15 cellular contexts compared by ENCODE assay signal in genomic region chr17:42657824-42658588, GRCh38. TPM values are rescaled to one million over a fixed set of nuclear protein-coding genes. Genes with fewer than 3 reads are reported as not detected.
DNase-seq lines count a peak whose midpoint lies in the region; ATAC-seq and TF ChIP-seq lines count a peak whose summit lies in the region.
"Had no signal": no experiment of that assay in that cellular context is flagged by ENCODE, and none has a peak within 500 bp of the region (broad histone marks: within the 10 kb centered on the region; RNA-seq: fewer than 3 reads in every experiment).

No MANE protein-coding gene starts in this region.

- peaks cover 6% of the 10 kb centered on the region for H3K27me3 Mint-ChIP-seq in H9 (ENCODE audit: low read depth)
- H3K27me3 Mint-ChIP-seq in activated CD8-positive, alpha-beta T cell treated with anti-CD3 and anti-CD28 coated beads, Interleukin-2, amount 10 ng/mL, durations not matched to agents 7 days and 5 days (ENCODE audit: low read depth): peaks cover 15% of the 10 kb centered on the region
- peaks cover 11 to 17% (median 16%) of the 10 kb centered on the region in 5 donors for H3K27me3 Mint-ChIP-seq in naive thymus-derived CD4-positive, alpha-beta T cell

- H3K36me3 ChIP-seq in naive thymus-derived CD4-positive, alpha-beta T cell (ENCODE audit: control insufficient read depth in 2 of 3, insufficient read depth in 3 of 3, low read length in 3 of 3): no peaks in the 10 kb centered on the region
- H3K36me3 ChIP-seq: pancreas had no signal

- H3K23me2 ChIP-seq in H9 (ENCODE audit: insufficient read length, low read depth, low read length, poor library complexity, severe bottlenecking): peaks cover 9% of the 10 kb centered on the region

- H3K36me3 Mint-ChIP-seq in H9 (ENCODE audit: insufficient read depth in 1 of 3, low read depth in 3 of 3): peaks cover 2 to 18% (median 17%) of the 10 kb centered on the region in 3 experiments; a peak in 6 of 7 replicates
- H3K36me3 Mint-ChIP-seq in activated CD8-positive, alpha-beta T cell treated with anti-CD3 and anti-CD28 coated beads, Interleukin-2, amount 10 ng/mL, durations not matched to agents 7 days and 5 days (ENCODE audit: low read depth): peaks cover 3% of the 10 kb centered on the region
- H3K36me3 Mint-ChIP-seq in naive thymus-derived CD4-positive, alpha-beta T cell: peaks cover 0 to 4% (median 0%) of the 10 kb centered on the region in 5 donors

- H3K9me3 Mint-ChIP-seq in H9: peaks cover 0 to 6% of the 10 kb centered on the region in 2 experiments; a peak in 2 of 5 replicates
- no peaks in the 10 kb centered on the region for H3K9me3 Mint-ChIP-seq in activated CD8-positive, alpha-beta T cell treated with anti-CD3 and anti-CD28 coated beads, Interleukin-2, amount 10 ng/mL, durations not matched to agents 7 days and 5 days (ENCODE audit: insufficient read depth)
- no peaks in the 10 kb centered on the region for H3K9me3 Mint-ChIP-seq in naive thymus-derived CD4-positive, alpha-beta T cell

- H2BK15ac ChIP-seq in H9 (ENCODE audit: low read depth, low read length): no peak overlapping the region

- H4K5ac ChIP-seq in H9 (ENCODE audit: insufficient read length, low read depth, low read length): no peak overlapping the region

- no peak overlapping the region for H4K91ac ChIP-seq in H9 (ENCODE audit: insufficient read length, low read depth, low read length)

- no peaks in the 10 kb centered on the region for H3K79me2 ChIP-seq in H9 (ENCODE audit: insufficient read depth, low read length)

- no CpG with 5 or more reads among the region's 9 CpGs for WGBS in H9 (ENCODE audit: extremely low coverage, insufficient read length, low lambda C conversion rate)

- no peak overlapping the region for H3K27ac ChIP-seq in H9 (ENCODE audit: insufficient read length, low read depth, low read length)
- no peak overlapping the region for H3K27ac ChIP-seq in naive thymus-derived CD4-positive, alpha-beta T cell (ENCODE audit: low read depth, low read length)

- H2BK12ac ChIP-seq in H9 (ENCODE audit: insufficient read length, low read depth, low read length): no peak overlapping the region

- H3K9ac ChIP-seq in H9 (ENCODE audit: extremely low read depth, insufficient read length, low read length): no peak overlapping the region

- peak overlapping the region; percentile 1 to 91; a peak in 4 of 5 replicates for H3K4me3 Mint-ChIP-seq in H9
- H3K4me3 Mint-ChIP-seq in activated CD8-positive, alpha-beta T cell treated with anti-CD3 and anti-CD28 coated beads, Interleukin-2, amount 10 ng/mL, durations not matched to agents 7 days and 5 days: peak overlapping the region; percentile 15
- peak overlapping the region; percentile 79 to 95 (median 90) for H3K4me3 Mint-ChIP-seq in naive thymus-derived CD4-positive, alpha-beta T cell

- no peak overlapping the region for H3K4me2 ChIP-seq in H9 (ENCODE audit: insufficient read depth, insufficient read length, low read length)

- no peak overlapping the region for H3K4ac ChIP-seq in H9 (ENCODE audit: low read depth, low read length)

- DNase-seq in DMS53 (lab: John Stamatoyannopoulos, UW): peak; percentile 33
- no peak for DNase-seq in DMS53 treated with DMSO at 0.1 percent for 48 hours (lab: John Stamatoyannopoulos, UW; ENCODE audit: unreplicated experiment)
- DNase-seq in H9: no peak
- DNase-seq in activated CD8-positive, alpha-beta T cell treated with anti-CD3 and anti-CD28 coated beads, Interleukin-2, amount 10 ng/mL, durations not matched to agents 7 days and 5 days: no peak
- no peak for DNase-seq in naive thymus-derived CD4-positive, alpha-beta T cell
- no peak for DNase-seq in activated CD8-positive, alpha-beta memory T cell treated with anti-CD3 and anti-CD28 coated beads for 24 hours
- no peak for DNase-seq in left ventricle myocardium superior
- no peak for DNase-seq in erythroblast (lab: John Stamatoyannopoulos, UW)
- DNase-seq: 8988T, aorta, COR-L47, mammary epithelial cell, pancreas, SW 1271, thyroid gland had no signal

- H2AK5ac ChIP-seq in H9 (ENCODE audit: insufficient read length, low read length): no peak overlapping the region

- POLR2A ChIA-PET in activated CD8-positive, alpha-beta T cell treated with anti-CD3 and anti-CD28 coated beads, Interleukin-2, amount 10 ng/mL, durations not matched to agents 7 days and 5 days (lab: Charles Lee): interaction anchor here (1.0 kb wide), 1 partner anchor 43 kb away, joined by 3 read pairs; no protein-coding TSS in a partner anchor
- POLR2A ChIA-PET in naive thymus-derived CD4-positive, alpha-beta T cell (lab: Charles Lee): interaction anchor here (1.5 kb wide), 1 partner anchor 49 kb away, joined by 7 read pairs; the partner anchor contains the start of genes RETREG3 and TUBG1

- H3K4me1 Mint-ChIP-seq in H9: peaks cover 17 to 26% of the 10 kb centered on the region in 2 experiments
- H3K4me1 Mint-ChIP-seq in activated CD8-positive, alpha-beta T cell treated with anti-CD3 and anti-CD28 coated beads, Interleukin-2, amount 10 ng/mL, durations not matched to agents 7 days and 5 days (ENCODE audit: low read depth): peaks cover 25% of the 10 kb centered on the region
- H3K4me1 Mint-ChIP-seq in naive thymus-derived CD4-positive, alpha-beta T cell: peaks cover 13 to 27% (median 23%) of the 10 kb centered on the region in 7 donors

- no peaks in the 10 kb centered on the region for H4K20me1 ChIP-seq in H9 (ENCODE audit: control insufficient read depth, insufficient read depth, insufficient read length)

- H3K27me3 ChIP-seq in H9 (ENCODE audit: insufficient read depth, low read length): no peaks in the 10 kb centered on the region
- H3K27me3 ChIP-seq in naive thymus-derived CD4-positive, alpha-beta T cell (ENCODE audit: control insufficient read depth in 2 of 2, insufficient read depth in 2 of 2, low read length in 2 of 2): no peaks in the 10 kb centered on the region
- H3K27me3 ChIP-seq: pancreas, thyroid gland had no signal

- no peak overlapping the region for H2BK20ac ChIP-seq in H9 (ENCODE audit: low read depth, low read length, poor library complexity, severe bottlenecking)

- no peak overlapping the region for H3K23ac ChIP-seq in H9 (ENCODE audit: insufficient read length, low read depth, low read length)

- no peak for ATAC-seq in activated CD8-positive, alpha-beta T cell treated with anti-CD3 and anti-CD28 coated beads, Interleukin-2, amount 10 ng/mL, durations not matched to agents 7 days and 5 days
- no peak for ATAC-seq in naive thymus-derived CD4-positive, alpha-beta T cell
- ATAC-seq in left ventricle myocardium superior: no peak

- no peak overlapping the region for H3K14ac ChIP-seq in H9 (ENCODE audit: insufficient read depth, low read length)

- TF ChIP-seq CTCF in H9 (conservative IDR thresholded peaks at IDR 0.05): no peak

- no peak overlapping the region for H3K27ac Mint-ChIP-seq in H9
- peak overlapping the region; percentile 1 for H3K27ac Mint-ChIP-seq in activated CD8-positive, alpha-beta T cell treated with anti-CD3 and anti-CD28 coated beads, Interleukin-2, amount 10 ng/mL, durations not matched to agents 7 days and 5 days
- peak overlapping the region in 5 of 9 donors; percentile 38 to 80 (median 58) for H3K27ac Mint-ChIP-seq in naive thymus-derived CD4-positive, alpha-beta T cell

- H3T11ph ChIP-seq in H9 (ENCODE audit: low read length): no peak overlapping the region

- H3K4me3 ChIP-seq in naive thymus-derived CD4-positive, alpha-beta T cell (ENCODE audit: low read length): no peak overlapping the region

- no peak overlapping the region for H2AFZ ChIP-seq in H9 (ENCODE audit: low read length)

- no peak overlapping the region for H3K56ac ChIP-seq in H9 (ENCODE audit: insufficient read length, low read depth, low read length)

- no peak overlapping the region for H4K8ac ChIP-seq in H9 (replicated peaks; ENCODE audit: insufficient read length, low read depth, low read length)

- CTCF ChIA-PET in activated CD8-positive, alpha-beta T cell treated with anti-CD3 and anti-CD28 coated beads, Interleukin-2, amount 10 ng/mL, durations not matched to agents 7 days and 5 days (lab: Charles Lee): interaction anchor here (0.9 kb wide), 1 partner anchor 80 kb away, joined by 4 read pairs; no protein-coding TSS in a partner anchor
- CTCF ChIA-PET in naive thymus-derived CD4-positive, alpha-beta T cell (lab: Charles Lee): interaction anchor here (0.6 kb wide), 1 partner anchor 700 kb away, joined by 5 read pairs; no protein-coding TSS in a partner anchor

- H2BK120ac ChIP-seq in H9 (ENCODE audit: low read depth, low read length, poor library complexity, severe bottlenecking): no peak overlapping the region

- TF ChIP-seq POLR2A in erythroblast (IDR thresholded peaks at IDR 0.05; ENCODE audit: low read length): no peak

- H2BK5ac ChIP-seq in H9 (ENCODE audit: insufficient read length, low read length): no peak overlapping the region

- intact Hi-C loops in naive thymus-derived CD4-positive, alpha-beta T cell (cut with micrococcal nuclease): no loop called here
- intact Hi-C loops in left ventricle myocardium superior (cut with micrococcal nuclease): no loop called here

- H3K9me3 ChIP-seq in H9 (ENCODE audit: control insufficient read depth, low read depth, low read length): no peaks in the 10 kb centered on the region
- H3K9me3 ChIP-seq in naive thymus-derived CD4-positive, alpha-beta T cell (ENCODE audit: control insufficient read depth in 2 of 3, low read length in 3 of 3): no peaks in the 10 kb centered on the region
- H3K9me3 ChIP-seq: pancreas, thyroid gland had no signal

- H3K18ac ChIP-seq in H9 (ENCODE audit: insufficient read length, low read depth, low read length): no peak overlapping the region

- H3K4me1 ChIP-seq in H9 (ENCODE audit: insufficient read depth, low read length): no peaks in the 10 kb centered on the region; the same call in 1 of the 2 replicates
- H3K4me1 ChIP-seq in naive thymus-derived CD4-positive, alpha-beta T cell (ENCODE audit: control insufficient read depth in 2 of 2, insufficient read depth in 2 of 2, low read length in 2 of 2): peaks cover 0 to 3% of the 10 kb centered on the region in 2 donors

- H3K79me1 ChIP-seq in H9 (ENCODE audit: insufficient read depth, low read depth, low read length, poor library complexity, severe bottlenecking): no peaks in the 10 kb centered on the region

RNA-seq across cellular contexts. Expression of gene TUBG2, which starts 1.1 kb away (rescaled TPM):
- total RNA-seq in H9 (2021) (20.4 and 22.0 TPM in 2 replicates), left ventricle myocardium superior (17.1 TPM)
- 1 to 10 TPM; 8.0 to 8.1 TPM for total RNA-seq in activated CD8-positive, alpha-beta T cell treated with anti-CD3 and anti-CD28 coated beads, Interleukin-2, amount 10 ng/mL, durations not matched to agents 7 days and 5 days
- total RNA-seq in naive thymus-derived CD4-positive, alpha-beta T cell: 10 to 100 TPM in 4 of 5 experiments, 1 to 10 TPM in 1; 9.0 to 20.3 (median 15.3) TPM
- polyA plus RNA-seq in naive thymus-derived CD4-positive, alpha-beta T cell: 1 to 10 TPM; 4.9 to 8.7 TPM

RNA-seq across cellular contexts. Expression of gene PLEKHH3, which starts 18.8 kb away (rescaled TPM):
- 21.4 and 22.3 TPM in 2 replicates for total RNA-seq in H9 (2021)
- total RNA-seq in activated CD8-positive, alpha-beta T cell treated with anti-CD3 and anti-CD28 coated beads, Interleukin-2, amount 10 ng/mL, durations not matched to agents 7 days and 5 days: 1 to 10 TPM in 1 of 2 experiments, under 1 TPM in 1; 0.79 to 1.2 TPM
- 1 to 10 TPM in 2 of 5 experiments, under 1 TPM in 1, not detected in 2; 0.89 to 1.6 (median 1.1) TPM for total RNA-seq in naive thymus-derived CD4-positive, alpha-beta T cell
- not detected for polyA plus RNA-seq in naive thymus-derived CD4-positive, alpha-beta T cell
- total RNA-seq in left ventricle myocardium superior: 35.7 TPM

RNA-seq across cellular contexts. Expression of gene CCR10, which starts 23.6 kb away (rescaled TPM):
- total RNA-seq in H9 (2021): 1.0 TPM in 2 replicates
- under 1 TPM; 0.13 to 0.29 TPM for total RNA-seq in activated CD8-positive, alpha-beta T cell treated with anti-CD3 and anti-CD28 coated beads, Interleukin-2, amount 10 ng/mL, durations not matched to agents 7 days and 5 days
- total RNA-seq in naive thymus-derived CD4-positive, alpha-beta T cell: 1 to 10 TPM in 2 of 5 experiments, under 1 TPM in 3; 0.56 to 1.7 (median 0.67) TPM
- under 1 TPM; 0.22 to 0.44 TPM for polyA plus RNA-seq in naive thymus-derived CD4-positive, alpha-beta T cell
- 1.7 TPM for total RNA-seq in left ventricle myocardium superior

RNA-seq across cellular contexts. Expression of gene CNTNAP1, which starts 24.3 kb away (rescaled TPM):
- total RNA-seq in H9 (2021) (7.5 and 7.7 TPM in 2 replicates), left ventricle myocardium superior (7.0 TPM)
- total RNA-seq in activated CD8-positive, alpha-beta T cell treated with anti-CD3 and anti-CD28 coated beads, Interleukin-2, amount 10 ng/mL, durations not matched to agents 7 days and 5 days: under 1 TPM; 0.71 to 0.78 TPM
- 1 to 10 TPM in 4 of 5 experiments, under 1 TPM in 1; 0.92 to 2.4 (median 2.1) TPM for total RNA-seq in naive thymus-derived CD4-positive, alpha-beta T cell
- polyA plus RNA-seq in naive thymus-derived CD4-positive, alpha-beta T cell: under 1 TPM; 0.04 to 0.86 TPM

RNA-seq across cellular contexts. Expression of gene TUBG1, which starts 48.5 kb away (rescaled TPM):
- total RNA-seq in H9 (2021) (117 and 122 TPM in 2 replicates), left ventricle myocardium superior (46.0 TPM)
- 10 to 100 TPM; 82.3 to 83.4 TPM for total RNA-seq in activated CD8-positive, alpha-beta T cell treated with anti-CD3 and anti-CD28 coated beads, Interleukin-2, amount 10 ng/mL, durations not matched to agents 7 days and 5 days
- 10 to 100 TPM in 3 of 5 experiments, 1 to 10 TPM in 2; 7.8 to 54.4 (median 12.5) TPM for total RNA-seq in naive thymus-derived CD4-positive, alpha-beta T cell
- polyA plus RNA-seq in naive thymus-derived CD4-positive, alpha-beta T cell: 10 to 100 TPM in 1 of 2 donors, 1 to 10 TPM in 1; 4.8 to 12.5 TPM

Comparison
In these comparisons a context has a peak if more than half of its experiments do, and no peak if none do; other contexts are left out.
1. H3K27ac Mint-ChIP-seq: peak in activated CD8-positive, alpha-beta T cell treated with anti-CD3 and anti-CD28 coated beads, Interleukin-2, amount 10 ng/mL, durations not matched to agents 7 days and 5 days (single experiment) and naive thymus-derived CD4-positive, alpha-beta T cell (5 of 9); none in H9 (0 of 3).
2. H3K4me3 Mint-ChIP-seq: peak in every context shown above with its lines; median percentile 90 in naive thymus-derived CD4-positive, alpha-beta T cell; 46 in H9; 15 in activated CD8-positive, alpha-beta T cell treated with anti-CD3 and anti-CD28 coated beads, Interleukin-2, amount 10 ng/mL, durations not matched to agents 7 days and 5 days.